26 cellular contexts compared by ENCODE assay signal in genomic region chr22:38106814-38107578, GRCh38. TPM values are rescaled to one million over a fixed set of nuclear protein-coding genes. Genes with fewer than 3 reads are reported as not detected.
DNase-seq lines count a peak whose midpoint lies in the region; ATAC-seq, FAIRE-seq and TF ChIP-seq lines count a peak whose summit lies in the region.
"Had no signal": no experiment of that assay in that cellular context is flagged by ENCODE, and none has a peak within 500 bp of the region (broad histone marks: within the 10 kb centered on the region; RNA-seq: fewer than 3 reads in every experiment).

No MANE protein-coding gene starts in this region.

- H3K27ac ChIP-seq in ascending aorta (peak overlapping the region; percentile 53 to 57), HepG2 (ENCODE audit: extremely low read length, insufficient read depth, low read length) (peak overlapping the region; percentile 35), osteoblast (ENCODE audit: low read depth, low read length) (no peak overlapping the region)
- H3K27ac ChIP-seq: C4-2B, epithelial cell of prostate, psoas muscle, tibial artery had no signal

- no peaks in the 10 kb centered on the region for H3K36me3 ChIP-seq in BE2C
- H3K36me3 ChIP-seq in ascending aorta, result no peaks in the 10 kb centered on the region
- peaks cover 0 to 15% of the 10 kb centered on the region in 2 experiments; a peak in 1 of 5 replicates for H3K36me3 ChIP-seq in HepG2 (replicated peaks in 1 of 2; ENCODE audit: control insufficient read depth in 1 of 2, insufficient read depth in 2 of 2, low read length in 2 of 2)
- H3K36me3 ChIP-seq in osteoblast (ENCODE audit: insufficient read depth, low read length), result no peaks in the 10 kb centered on the region

- H3K9ac ChIP-seq in HepG2 (ENCODE audit: insufficient read depth, low read depth, low read length), result no peak overlapping the region

- no peaks in the 10 kb centered on the region for H3K4me1 ChIP-seq in BE2C
- peaks cover 0 to 12% of the 10 kb centered on the region in 2 donors for H3K4me1 ChIP-seq in ascending aorta
- H3K4me1 ChIP-seq in HepG2 (ENCODE audit: insufficient read depth, low read length), result peaks cover 54% of the 10 kb centered on the region
- no peaks in the 10 kb centered on the region for H3K4me1 ChIP-seq in osteoblast (ENCODE audit: insufficient read depth, low read length)
- H3K4me1 ChIP-seq: psoas muscle had no signal

- H3K27me3 ChIP-seq in BE2C (no peaks in the 10 kb centered on the region), ascending aorta (no peaks in the 10 kb centered on the region), HepG2 (ENCODE audit: control insufficient read depth in 1 of 2, insufficient read depth in 2 of 2, low read length in 2 of 2) (no peaks in the 10 kb centered on the region), osteoblast (ENCODE audit: insufficient read depth, low read length) (no peaks in the 10 kb centered on the region)
- H3K27me3 ChIP-seq: tibial artery had no signal

- H2AFZ ChIP-seq in HepG2 (ENCODE audit: low read length), result no peak overlapping the region
- no peak overlapping the region for H2AFZ ChIP-seq in osteoblast (ENCODE audit: low read length)

- CTCF ChIA-PET in HepG2 (lab: Yijun Ruan, JAX; ENCODE audit: low intra/inter-chr PET ratio, low total read pairs), result interaction anchor here (0.6 kb wide), 1 partner anchor 452 kb away, joined by 3 read pairs; no protein-coding TSS in a partner anchor

- peaks cover 3% of the 10 kb centered on the region for H3K79me2 ChIP-seq in HepG2 (ENCODE audit: insufficient read depth, low read length)
- no peaks in the 10 kb centered on the region for H3K79me2 ChIP-seq in osteoblast (ENCODE audit: insufficient read depth, low read length)

- in situ Hi-C loops in HepG2 (cut with HindIII; ENCODE audit: extremely low pct_ligation_motif_present, low pct_unique_long_range_greater_than_20kb), result no loop called here

- H4K20me1 ChIP-seq in HepG2 (ENCODE audit: insufficient read depth, low read length) (no peaks in the 10 kb centered on the region; the same call in 1 of the 2 replicates), osteoblast (ENCODE audit: insufficient read depth, low read length) (no peaks in the 10 kb centered on the region)

- no peak for TF ChIP-seq CTCF in BE2C (IDR thresholded peaks at IDR 0.05; ENCODE audit: low read depth, low read length)
- TF ChIP-seq CTCF in ascending aorta (IDR thresholded peaks at IDR 0.05), result no peak
- peak; percentile 34 for TF ChIP-seq CTCF in HepG2 (CRISPR knock-in tag; IDR thresholded peaks at IDR 0.05)
- TF ChIP-seq CTCF in osteoblast (IDR thresholded peaks at IDR 0.05; ENCODE audit: extremely low read depth, low read depth, low read length), result no peak

- peak; percentile 15 for DNase-seq in BE2C
- DNase-seq in ascending aorta (ENCODE audit: low spot score in 2 of 2), result no peak
- no peak for DNase-seq in HepG2 (ENCODE audit: low spot score)
- peak; percentile 59 for DNase-seq in osteoblast (ENCODE audit: insufficient read length, low spot score, missing footprints)
- no peak for DNase-seq in 8988T
- DNase-seq in activated CD4-positive, alpha-beta T cell treated with anti-CD3 and anti-CD28 coated beads for 48 hours, result no peak
- DNase-seq in retina, result no peak
- no peak for DNase-seq in NCI-H1930 (lab: John Stamatoyannopoulos, UW)
- DNase-seq: activated CD4-positive, alpha-beta T cell treated with anti-CD3 and anti-CD28 coated beads, Interleukin-2, amount 50 U/mL, for 1 hour; activated CD8-positive, alpha-beta memory T cell treated with anti-CD3 and anti-CD28 coated beads, Interleukin-2, amount 10 ng/mL, durations not matched to agents 7 days and 5 days; activated naive CD4-positive, alpha-beta T cell treated with Interleukin-2 at 50 U/mL for 16 hours; activated T-cell treated with anti-CD3 and anti-CD28 coated beads, Interleukin-2, amount 50 U/mL, for 72 hours; DMS79 treated with DMSO at 0.1 percent for 48 hours; effector CD8-positive, alpha-beta T cell; GF-D8; Kasumi-1; MV-4-11; NCI-H1436 treated with DMSO at 0.1 percent for 48 hours; psoas muscle; T1000; tibial artery had no signal

- ATAC-seq in HepG2, result no peak
- ATAC-seq: activated CD8-positive, alpha-beta memory T cell treated with anti-CD3 and anti-CD28 coated beads, Interleukin-2, amount 10 ng/mL, durations not matched to agents 7 days and 5 days; activated T-cell treated with anti-CD3 and anti-CD28 coated beads, Interleukin-2, amount 50 U/mL, for 72 hours; psoas muscle had no signal

- no peak for TF ChIP-seq RAD21 in HepG2 (CRISPR knock-in tag; IDR thresholded peaks at IDR 0.05)

- H3K4me2 ChIP-seq in HepG2 (ENCODE audit: low read depth, low read length) (peak overlapping the region; percentile 43; the same call in 1 of the 2 replicates), osteoblast (ENCODE audit: insufficient read depth, low read length) (no peak overlapping the region)

- POLR2A ChIA-PET in HepG2 (lab: Yijun Ruan, JAX), result interaction anchor here (0.9 to 6.1 kb wide), 7 partner anchors 9 to 112 kb away, joined by 3 to 60 read pairs (median 3); partner anchors contain the start of gene PLA2G6

- intact Hi-C loops in ascending aorta (cut with DNase I), result no loop called here
- intact Hi-C loops in HepG2 (cut with micrococcal nuclease; ENCODE audit: unreplicated experiment), result loop anchor here (2.0 kb wide), 1 partner anchor 54 kb away; no protein-coding TSS in a partner anchor

- FAIRE-seq in HepG2 (lab: Jason Lieb, UNC), result no peak
- FAIRE-seq: keratinocyte had no signal

- 92% methylated on average over 8 of the region's 17 CpGs for WGBS in HepG2 (ENCODE audit: low lambda C conversion rate)

- TF ChIP-seq EP300 in HepG2 (IDR thresholded peaks at IDR 0.05; ENCODE audit: low read depth in 2 of 2, low read length in 2 of 2) (no peak), HepG2 (CRISPR knock-in tag; IDR thresholded peaks at IDR 0.05; ENCODE audit: borderline replicate concordance) (no peak)

- BruUV-seq in HepG2 (replicated peaks; lab: Mats Ljungman, UMichigan), result TSS peak; percentile 27

- H3K9me3 ChIP-seq in BE2C, result no peaks in the 10 kb centered on the region
- no peaks in the 10 kb centered on the region for H3K9me3 ChIP-seq in ascending aorta
- no peaks in the 10 kb centered on the region for H3K9me3 ChIP-seq in HepG2 (ENCODE audit: low read length)
- no peaks in the 10 kb centered on the region for H3K9me3 ChIP-seq in osteoblast (ENCODE audit: low read depth, low read length)
- H3K9me3 ChIP-seq: psoas muscle, tibial artery had no signal

- no peak for TF ChIP-seq POLR2A in HepG2 (IDR thresholded peaks at IDR 0.05; ENCODE audit: insufficient read depth in 1 of 2, low read depth in 2 of 2, low read length in 2 of 2)

- H3K4me3 ChIP-seq in BE2C (ENCODE audit: low read depth, low read length), result no peak overlapping the region
- no peak overlapping the region for H3K4me3 ChIP-seq in ascending aorta
- no peak overlapping the region for H3K4me3 ChIP-seq in HepG2 (replicated peaks in 1 of 3; ENCODE audit: insufficient read depth in 1 of 3, low read depth in 2 of 3, low read length in 3 of 3)
- no peak overlapping the region for H3K4me3 ChIP-seq in osteoblast (ENCODE audit: insufficient read depth, low read length)
- H3K4me3 ChIP-seq: psoas muscle, tibial artery had no signal

RNA-seq across cellular contexts. Expression of gene BAIAP2L2, which starts 3.5 kb away (rescaled TPM):
- 0.39 TPM for polyA plus RNA-seq in BE2C (2012; ENCODE audit: insufficient read depth, insufficient read length, low read depth)
- total RNA-seq in ascending aorta (not detected), HepG2 (2016; rRNA removed; fragmentation: Illumina TruSeq; extraction: Trizol) (3.0 and 4.4 TPM in 2 replicates), osteoblast (0.88 and 1.1 TPM in 2 replicates)
- total RNA-seq in HepG2 (2016; cell fraction: cytosol; rRNA removed; fragmentation: Illumina TruSeq; extraction: Trizol; ENCODE audit: low read depth), result 2.2 and 2.3 TPM in 2 replicates
- total RNA-seq in HepG2 (2016; cell fraction: insoluble cytoplasmic fraction; rRNA removed; fragmentation: Illumina TruSeq; extraction: Trizol), result 1.8 and 4.6 TPM in 2 replicates
- total RNA-seq in HepG2 (2016; cell fraction: membrane; rRNA removed; fragmentation: Illumina TruSeq; extraction: Trizol), result 2.9 and 3.5 TPM in 2 replicates
- total RNA-seq in HepG2 (2016; cell fraction: nucleus; rRNA removed; fragmentation: Illumina TruSeq; extraction: Trizol), result 3.9 and 4.3 TPM in 2 replicates
- 7.5 and 8.4 TPM in 2 replicates for polyA plus RNA-seq in HepG2 (2011; rRNA removed)
- 3.0 and 4.7 TPM in 2 replicates for polyA plus RNA-seq in HepG2 (2011; cell fraction: cytosol; rRNA removed)
- 77.2 and 103 TPM in 2 replicates for polyA plus RNA-seq in HepG2 (2011; cell fraction: nucleus; rRNA removed)
- polyA plus RNA-seq in HepG2 (2012), result 5.6 and 7.7 TPM in 2 replicates
- polyA plus RNA-seq in HepG2 (2016; cell fraction: cytosol; fragmentation: Illumina TruSeq; extraction: Trizol; ENCODE audit: low read depth), result 3.1 and 3.4 TPM in 2 replicates
- 4.8 and 7.0 TPM in 2 replicates for polyA plus RNA-seq in HepG2 (2016; cell fraction: insoluble cytoplasmic fraction; fragmentation: Illumina TruSeq; extraction: Trizol; ENCODE audit: low read depth)
- 4.5 TPM in 2 replicates for polyA plus RNA-seq in HepG2 (2016; cell fraction: membrane; fragmentation: Illumina TruSeq; extraction: Trizol; ENCODE audit: low read depth)
- polyA plus RNA-seq in HepG2 (2016; cell fraction: nucleus; fragmentation: Illumina TruSeq; extraction: Trizol; ENCODE audit: insufficient read depth, low read depth), result 34.3 and 34.8 TPM in 2 replicates
- polyA minus RNA-seq in HepG2 (2011; rRNA and poly(A)+ RNA removed; ENCODE audit: low replicate concordance), result 0.23 and 3.8 TPM in 2 replicates
- polyA minus RNA-seq in HepG2 (2011; cell fraction: cytosol; rRNA and poly(A)+ RNA removed), result 3.0 and 4.1 TPM in 2 replicates
- 4.5 and 5.1 TPM in 2 replicates for polyA minus RNA-seq in HepG2 (2011; cell fraction: nucleus; rRNA and poly(A)+ RNA removed)
- total RNA-seq: skeletal muscle tissue had no signal

RNA-seq across cellular contexts. Expression of gene SLC16A8, which starts 23.0 kb away (rescaled TPM):
- polyA plus RNA-seq in BE2C (2012; ENCODE audit: insufficient read depth, insufficient read length, low read depth), result 0.46 TPM
- total RNA-seq in ascending aorta, result not detected
- not detected in 2 replicates for total RNA-seq in HepG2 (2016; rRNA removed; fragmentation: Illumina TruSeq; extraction: Trizol)
- total RNA-seq in HepG2 (2016; cell fraction: cytosol; rRNA removed; fragmentation: Illumina TruSeq; extraction: Trizol; ENCODE audit: low read depth), result not detected in 2 replicates
- not detected in 2 replicates for total RNA-seq in HepG2 (2016; cell fraction: insoluble cytoplasmic fraction; rRNA removed; fragmentation: Illumina TruSeq; extraction: Trizol)
- not detected in 2 replicates for total RNA-seq in HepG2 (2016; cell fraction: membrane; rRNA removed; fragmentation: Illumina TruSeq; extraction: Trizol)
- not detected in 2 replicates for total RNA-seq in HepG2 (2016; cell fraction: nucleus; rRNA removed; fragmentation: Illumina TruSeq; extraction: Trizol)
- polyA plus RNA-seq in HepG2 (2011; rRNA removed), result not detected in 2 replicates
- polyA plus RNA-seq in HepG2 (2011; cell fraction: cytosol; rRNA removed), result not detected in 2 replicates
- polyA plus RNA-seq in HepG2 (2011; cell fraction: nucleus; rRNA removed), result not detected in 2 replicates
- polyA plus RNA-seq in HepG2 (2012), result 0.44 and 0.49 TPM in 2 replicates
- not detected in 2 replicates for polyA plus RNA-seq in HepG2 (2016; cell fraction: cytosol; fragmentation: Illumina TruSeq; extraction: Trizol; ENCODE audit: low read depth)
- not detected in 2 replicates for polyA plus RNA-seq in HepG2 (2016; cell fraction: insoluble cytoplasmic fraction; fragmentation: Illumina TruSeq; extraction: Trizol; ENCODE audit: low read depth)
- not detected in 2 replicates for polyA plus RNA-seq in HepG2 (2016; cell fraction: membrane; fragmentation: Illumina TruSeq; extraction: Trizol; ENCODE audit: low read depth)
- polyA plus RNA-seq in HepG2 (2016; cell fraction: nucleus; fragmentation: Illumina TruSeq; extraction: Trizol; ENCODE audit: insufficient read depth, low read depth), result not detected in 2 replicates
- polyA minus RNA-seq in HepG2 (2011; rRNA and poly(A)+ RNA removed; ENCODE audit: low replicate concordance), result not detected in 2 replicates
- not detected in 2 replicates for polyA minus RNA-seq in HepG2 (2011; cell fraction: cytosol; rRNA and poly(A)+ RNA removed)
- polyA minus RNA-seq in HepG2 (2011; cell fraction: nucleus; rRNA and poly(A)+ RNA removed), result not detected in 2 replicates
- not detected in 2 replicates for total RNA-seq in osteoblast
- total RNA-seq: activated CD8-positive, alpha-beta memory T cell treated with anti-CD3 and anti-CD28 coated beads, Interleukin-2, amount 10 ng/mL, durations not matched to agents 7 days and 5 days; activated T-cell treated with anti-CD3 and anti-CD28 coated beads, Interleukin-2, amount 50 U/mL, for 72 hours; OCI-LY7 had no signal
- polyA plus RNA-seq: keratinocyte had no signal

RNA-seq across cellular contexts. Expression of gene PICK1, which starts 49.8 kb away (rescaled TPM):
- 32.7 TPM for polyA plus RNA-seq in BE2C (2012; ENCODE audit: insufficient read depth, insufficient read length, low read depth)
- total RNA-seq in ascending aorta (88.1 TPM), HepG2 (2016; rRNA removed; fragmentation: Illumina TruSeq; extraction: Trizol) (16.0 and 19.3 TPM in 2 replicates), osteoblast (14.4 and 15.6 TPM in 2 replicates)
- total RNA-seq in HepG2 (2016; cell fraction: cytosol; rRNA removed; fragmentation: Illumina TruSeq; extraction: Trizol; ENCODE audit: low read depth), result 5.2 and 7.0 TPM in 2 replicates
- 12.5 and 21.2 TPM in 2 replicates for total RNA-seq in HepG2 (2016; cell fraction: insoluble cytoplasmic fraction; rRNA removed; fragmentation: Illumina TruSeq; extraction: Trizol)
- 5.1 and 6.4 TPM in 2 replicates for total RNA-seq in HepG2 (2016; cell fraction: membrane; rRNA removed; fragmentation: Illumina TruSeq; extraction: Trizol)
- total RNA-seq in HepG2 (2016; cell fraction: nucleus; rRNA removed; fragmentation: Illumina TruSeq; extraction: Trizol), result 23.0 and 24.4 TPM in 2 replicates
- polyA plus RNA-seq in HepG2 (2011; rRNA removed), result 25.3 and 28.9 TPM in 2 replicates
- 16.7 and 22.6 TPM in 2 replicates for polyA plus RNA-seq in HepG2 (2011; cell fraction: cytosol; rRNA removed)
- 156 and 186 TPM in 2 replicates for polyA plus RNA-seq in HepG2 (2011; cell fraction: nucleus; rRNA removed)
- 11.1 and 11.5 TPM in 2 replicates for polyA plus RNA-seq in HepG2 (2012)
- 1.6 and 2.0 TPM in 2 replicates for polyA plus RNA-seq in HepG2 (2016; cell fraction: cytosol; fragmentation: Illumina TruSeq; extraction: Trizol; ENCODE audit: low read depth)
- 13.6 and 16.4 TPM in 2 replicates for polyA plus RNA-seq in HepG2 (2016; cell fraction: insoluble cytoplasmic fraction; fragmentation: Illumina TruSeq; extraction: Trizol; ENCODE audit: low read depth)
- polyA plus RNA-seq in HepG2 (2016; cell fraction: membrane; fragmentation: Illumina TruSeq; extraction: Trizol; ENCODE audit: low read depth), result 2.3 and 3.1 TPM in 2 replicates
- 45.3 and 47.7 TPM in 2 replicates for polyA plus RNA-seq in HepG2 (2016; cell fraction: nucleus; fragmentation: Illumina TruSeq; extraction: Trizol; ENCODE audit: insufficient read depth, low read depth)
- polyA minus RNA-seq in HepG2 (2011; rRNA and poly(A)+ RNA removed; ENCODE audit: low replicate concordance), result 19.1 and 21.9 TPM in 2 replicates
- polyA minus RNA-seq in HepG2 (2011; cell fraction: cytosol; rRNA and poly(A)+ RNA removed), result 5.4 and 6.4 TPM in 2 replicates
- 26.1 and 32.8 TPM in 2 replicates for polyA minus RNA-seq in HepG2 (2011; cell fraction: nucleus; rRNA and poly(A)+ RNA removed)

Comparison
In these comparisons a context has a peak if more than half of its experiments do, and no peak if none do; other contexts are left out.
1. DNase-seq: peak in BE2C (single experiment) and osteoblast (single experiment); none in ascending aorta (0 of 2), HepG2 (single experiment), 8988T (single experiment), activated CD4-positive, alpha-beta T cell treated with anti-CD3 and anti-CD28 coated beads for 48 hours (single experiment), retina (single experiment) and NCI-H1930 (0 of 2).